20 cellular contexts compared by ENCODE assay signal in the genomic region with DNA sequence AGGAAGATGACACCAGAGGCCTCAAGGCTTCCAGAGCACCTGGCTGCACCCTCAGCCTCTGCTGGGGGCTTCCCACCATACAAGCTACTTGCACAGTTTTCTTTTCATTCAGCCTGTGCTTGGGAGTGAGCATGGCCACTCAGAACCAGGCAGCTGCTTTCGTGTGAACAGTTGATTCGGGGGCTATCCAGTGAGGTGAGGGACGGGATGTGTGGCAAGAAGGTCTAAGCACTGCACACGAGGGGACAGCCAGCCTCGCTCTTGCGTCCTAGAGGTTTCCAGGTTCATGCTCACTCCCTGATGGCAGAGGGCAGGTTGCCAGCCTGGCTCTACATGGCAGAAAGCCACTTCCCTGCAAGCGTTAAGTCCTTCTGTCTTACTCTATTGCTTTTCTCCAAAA.
DNase-seq lines count a peak whose midpoint lies in the region; ATAC-seq lines count a peak whose summit lies in the region.
"Had no signal": no experiment of that assay in that cellular context is flagged by ENCODE, and none has a peak within 500 bp of the region (broad histone marks: within the 10 kb centered on the region; RNA-seq: fewer than 3 reads in every experiment).

No MANE protein-coding gene starts in this region.

- no peak for ATAC-seq in memory B cell (ENCODE audit: low read depth)
- ATAC-seq in stimulated activated naive B cell treated with anti-CD40 and anti-IgM and Interleukin-4, amounts not matched to agents 10 μg/mL and 1 μg/mL and 100 μg/mL, for 72 hours (replicated peaks), result no peak
- no peak for ATAC-seq in HG02970 (IDR thresholded peaks at IDR 0.05; ENCODE audit: low FRiP score, unreplicated experiment)
- ATAC-seq: GM12878, GM23338 had no signal

- H3K4me3 Mint-ChIP-seq in memory B cell, result no peak overlapping the region
- no peak overlapping the region for H3K4me3 Mint-ChIP-seq in stimulated activated naive B cell treated with anti-CD40 and anti-IgM and Interleukin-4, amounts not matched to agents 10 μg/mL and 1 μg/mL and 100 μg/mL, for 72 hours
- H3K4me3 Mint-ChIP-seq: CD4-positive, alpha-beta memory T cell; GM23338; HFFc6 had no signal

- peak overlapping the region; percentile 6 for H3K27ac ChIP-seq in caudate nucleus (ENCODE audit: low read depth, low read length)
- H3K27ac ChIP-seq: 22Rv1 had no signal

- DNase-seq in DMS 273 (lab: John Stamatoyannopoulos, UW; ENCODE audit: unreplicated experiment) (peak; percentile 11), DMS 273 treated with DMSO at 0.1 percent for 48 hours (lab: John Stamatoyannopoulos, UW) (no peak), caudate nucleus (lab: John Stamatoyannopoulos, UW) (no peak), memory B cell (ENCODE audit: low spot score in 2 of 2) (peak in 1 of 2 donors; percentile 8), NCI-H526 treated with DMSO at 0.1 percent for 48 hours (lab: John Stamatoyannopoulos, UW) (no peak)
- DNase-seq in stimulated activated naive B cell treated with anti-CD40 and anti-IgM and Interleukin-4, amounts not matched to agents 10 μg/mL and 1 μg/mL and 100 μg/mL, for 72 hours, result no peak
- DNase-seq in effector CD4-positive, alpha-beta T cell, result no peak
- DNase-seq: CD4-positive, alpha-beta memory T cell; GDM1; HFFc6; IMR-90; NCI-H1105 treated with DMSO at 0.1 percent for 48 hours; NCI-H1694 treated with DMSO at 0.1 percent for 48 hours; NCI-H345; NCI-H69; RPMI8226 had no signal

- no peaks in the 10 kb centered on the region for H3K9me3 Mint-ChIP-seq in memory B cell
- no peaks in the 10 kb centered on the region for H3K9me3 Mint-ChIP-seq in stimulated activated naive B cell treated with anti-CD40 and anti-IgM and Interleukin-4, amounts not matched to agents 10 μg/mL and 1 μg/mL and 100 μg/mL, for 72 hours
- H3K9me3 Mint-ChIP-seq: GM23338, HFFc6 had no signal

- no peaks in the 10 kb centered on the region for H3K27me3 Mint-ChIP-seq in memory B cell
- H3K27me3 Mint-ChIP-seq in stimulated activated naive B cell treated with anti-CD40 and anti-IgM and Interleukin-4, amounts not matched to agents 10 μg/mL and 1 μg/mL and 100 μg/mL, for 72 hours, result no peaks in the 10 kb centered on the region
- H3K27me3 Mint-ChIP-seq: CD4-positive, alpha-beta memory T cell had no signal

- peak overlapping the region; percentile 18 for H3K27ac Mint-ChIP-seq in memory B cell
- H3K27ac Mint-ChIP-seq in stimulated activated naive B cell treated with anti-CD40 and anti-IgM and Interleukin-4, amounts not matched to agents 10 μg/mL and 1 μg/mL and 100 μg/mL, for 72 hours, result peak overlapping the region; percentile 20
- H3K27ac Mint-ChIP-seq: GM23338, HFFc6 had no signal

- peaks cover 2% of the 10 kb centered on the region for H3K36me3 Mint-ChIP-seq in memory B cell
- H3K36me3 Mint-ChIP-seq in stimulated activated naive B cell treated with anti-CD40 and anti-IgM and Interleukin-4, amounts not matched to agents 10 μg/mL and 1 μg/mL and 100 μg/mL, for 72 hours, result peaks cover 6 to 13% of the 10 kb centered on the region in 2 donors
- H3K36me3 Mint-ChIP-seq: CD4-positive, alpha-beta memory T cell had no signal

- peaks cover 30% of the 10 kb centered on the region for H3K4me1 Mint-ChIP-seq in memory B cell
- peaks cover 28 to 47% of the 10 kb centered on the region in 2 donors for H3K4me1 Mint-ChIP-seq in stimulated activated naive B cell treated with anti-CD40 and anti-IgM and Interleukin-4, amounts not matched to agents 10 μg/mL and 1 μg/mL and 100 μg/mL, for 72 hours
